ENCODE assay signal across 22 cellular contexts in the genomic region with DNA sequence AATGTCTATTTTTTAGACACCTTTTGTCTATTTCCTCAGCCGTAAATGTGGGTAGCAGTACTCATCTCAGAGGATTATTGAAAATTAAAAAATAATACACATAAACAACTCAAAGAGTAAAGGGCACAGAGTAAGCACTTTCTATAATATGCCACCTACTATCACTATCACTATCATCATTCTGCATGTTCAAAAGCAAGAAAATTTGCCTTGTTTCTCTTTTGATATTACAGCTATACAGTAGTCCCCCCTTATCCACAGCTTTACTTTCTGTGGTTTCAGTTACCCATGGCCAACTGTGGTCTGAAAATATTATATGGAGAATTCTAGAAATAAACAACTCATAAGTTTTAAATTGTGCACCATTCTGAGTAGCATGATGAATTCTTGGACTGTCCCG. TPM values are rescaled to one million over a fixed set of nuclear protein-coding genes. Genes with fewer than 3 reads are reported as not detected.
DNase-seq lines count a peak whose midpoint lies in the region; ATAC-seq, FAIRE-seq and TF ChIP-seq lines count a peak whose summit lies in the region.
"Had no signal": no experiment of that assay in that cellular context is flagged by ENCODE, and none has a peak within 500 bp of the region (broad histone marks: within the 10 kb centered on the region; RNA-seq: fewer than 3 reads in every experiment).

No MANE protein-coding gene starts in this region.

- H3K36me3 ChIP-seq in upper lobe of right lung, result peaks cover 9% of the 10 kb centered on the region
- peaks cover 11% of the 10 kb centered on the region for H3K36me3 ChIP-seq in WERI-Rb-1

- H3K4me3 ChIP-seq in upper lobe of right lung, result no peak overlapping the region
- H3K4me3 ChIP-seq in WERI-Rb-1 (ENCODE audit: low read depth, low read length), result no peak overlapping the region
- H3K4me3 ChIP-seq: BLaER1, K562 had no signal

- H3K36me3 Mint-ChIP-seq in nephron progenitor cell (ENCODE audit: low read depth), result peaks cover 24% of the 10 kb centered on the region

- TF ChIP-seq CTCF in nephron progenitor cell (IDR thresholded peaks at IDR 0.05), result no peak
- TF ChIP-seq CTCF in upper lobe of right lung (IDR thresholded peaks at IDR 0.05), result no peak
- no peak for TF ChIP-seq CTCF in WERI-Rb-1 (IDR thresholded peaks at IDR 0.05; ENCODE audit: low read depth, low read length)

- H3K27ac ChIP-seq in upper lobe of right lung (no peak overlapping the region), WERI-Rb-1 (no peak overlapping the region)
- H3K27ac ChIP-seq: BLaER1 had no signal

- no peak overlapping the region for H3K27ac Mint-ChIP-seq in stimulated activated naive CD8-positive, alpha-beta T cell treated with anti-CD3 and anti-CD28 coated beads, Interleukin-15, amount 100 ng/mL, for 72 hours
- peak overlapping the region; percentile 79 for H3K27ac Mint-ChIP-seq in nephron progenitor cell
- H3K27ac Mint-ChIP-seq: CD8-positive, alpha-beta T cell had no signal

- no peaks in the 10 kb centered on the region for H3K9me3 ChIP-seq in upper lobe of right lung
- no peaks in the 10 kb centered on the region for H3K9me3 ChIP-seq in WERI-Rb-1 (ENCODE audit: severe bottlenecking)
- H3K9me3 ChIP-seq: BLaER1 had no signal

- peak; percentile 56 for ATAC-seq in stimulated activated naive CD8-positive, alpha-beta T cell treated with anti-CD3 and anti-CD28 coated beads, Interleukin-15, amount 100 ng/mL, for 72 hours
- no peak for ATAC-seq in stimulated activated naive CD8-positive, alpha-beta T cell treated with anti-CD3 and anti-CD28 coated beads, Interleukin-15, Interleukin-2, amounts not matched to agents 100 U/mL and 50 U/mL, for 24 hours
- ATAC-seq in HG02938 (IDR thresholded peaks at IDR 0.05; ENCODE audit: unreplicated experiment), result peak; percentile 49
- no peak for ATAC-seq in upper lobe of right lung
- ATAC-seq: CD8-positive, alpha-beta T cell; K562 had no signal

- no peak overlapping the region for H3K4me3 Mint-ChIP-seq in stimulated activated naive CD8-positive, alpha-beta T cell treated with anti-CD3 and anti-CD28 coated beads, Interleukin-15, amount 100 ng/mL, for 72 hours
- H3K4me3 Mint-ChIP-seq in nephron progenitor cell, result no peak overlapping the region
- H3K4me3 Mint-ChIP-seq: CD14-positive monocyte; CD8-positive, alpha-beta T cell; H9 had no signal

- intact Hi-C loops in upper lobe of right lung (cut with DNase I), result no loop called here

- H3K4me1 Mint-ChIP-seq in stimulated activated naive CD8-positive, alpha-beta T cell treated with anti-CD3 and anti-CD28 coated beads, Interleukin-15, amount 100 ng/mL, for 72 hours, result peaks cover 11% of the 10 kb centered on the region
- no peaks in the 10 kb centered on the region for H3K4me1 Mint-ChIP-seq in nephron progenitor cell
- H3K4me1 Mint-ChIP-seq: CD14-positive monocyte, H9 had no signal

- H3K4me1 ChIP-seq in upper lobe of right lung, result no peaks in the 10 kb centered on the region
- H3K4me1 ChIP-seq: BLaER1 had no signal

- DNase-seq in stimulated activated naive CD8-positive, alpha-beta T cell treated with anti-CD3 and anti-CD28 coated beads, Interleukin-15, amount 100 ng/mL, for 72 hours, result no peak
- DNase-seq in stimulated activated naive CD8-positive, alpha-beta T cell treated with anti-CD3 and anti-CD28 coated beads, Interleukin-15, Interleukin-2, amounts not matched to agents 100 U/mL and 50 U/mL, for 24 hours, result no peak
- DNase-seq in GM18507 (ENCODE audit: extremely low spot score, insufficient read length, low read depth) (no peak), nephron progenitor cell (no peak), NCI-H1417 (lab: John Stamatoyannopoulos, UW) (no peak), upper lobe of right lung (no peak), WERI-Rb-1 (no peak)
- DNase-seq: 8988T; Calu3; CD8-positive, alpha-beta T cell; DMS 273 treated with DMSO at 0.1 percent for 48 hours; DMS53; H9; IMR-90 had no signal

- H3K27me3 Mint-ChIP-seq in stimulated activated naive CD8-positive, alpha-beta T cell treated with anti-CD3 and anti-CD28 coated beads, Interleukin-15, amount 100 ng/mL, for 72 hours, result no peaks in the 10 kb centered on the region
- no peaks in the 10 kb centered on the region for H3K27me3 Mint-ChIP-seq in nephron progenitor cell (ENCODE audit: low read depth, poor library complexity)

- no peaks in the 10 kb centered on the region for H3K9me3 Mint-ChIP-seq in stimulated activated naive CD8-positive, alpha-beta T cell treated with anti-CD3 and anti-CD28 coated beads, Interleukin-15, amount 100 ng/mL, for 72 hours
- no peaks in the 10 kb centered on the region for H3K9me3 Mint-ChIP-seq in nephron progenitor cell
- H3K9me3 Mint-ChIP-seq: CD8-positive, alpha-beta T cell; H9 had no signal

- FAIRE-seq in GM18507 (lab: Jason Lieb, UNC), result peak; percentile 21
- FAIRE-seq: G401.6, GM12892, H1, HTR-8/SVneo, K562 had no signal

- H3K27me3 ChIP-seq in upper lobe of right lung, result no peaks in the 10 kb centered on the region
- H3K27me3 ChIP-seq in WERI-Rb-1 (ENCODE audit: insufficient read depth, low read depth, severe bottlenecking), result no peaks in the 10 kb centered on the region
- H3K27me3 ChIP-seq: BLaER1 had no signal

RNA-seq across cellular contexts. Expression of gene CLASP2, which starts 27.7 kb away (rescaled TPM):
- total RNA-seq in upper lobe of right lung, result 64.0 TPM

Comparison
In these comparisons a context has a peak if more than half of its experiments do, and no peak if none do; other contexts are left out.
1. ATAC-seq: peak in stimulated activated naive CD8-positive, alpha-beta T cell treated with anti-CD3 and anti-CD28 coated beads, Interleukin-15, amount 100 ng/mL, for 72 hours (single experiment) and HG02938 (single experiment); none in stimulated activated naive CD8-positive, alpha-beta T cell treated with anti-CD3 and anti-CD28 coated beads, Interleukin-15, Interleukin-2, amounts not matched to agents 100 U/mL and 50 U/mL, for 24 hours (single experiment) and upper lobe of right lung (single experiment).